ENCODE assay signal across 21 cellular contexts in the genomic region with DNA sequence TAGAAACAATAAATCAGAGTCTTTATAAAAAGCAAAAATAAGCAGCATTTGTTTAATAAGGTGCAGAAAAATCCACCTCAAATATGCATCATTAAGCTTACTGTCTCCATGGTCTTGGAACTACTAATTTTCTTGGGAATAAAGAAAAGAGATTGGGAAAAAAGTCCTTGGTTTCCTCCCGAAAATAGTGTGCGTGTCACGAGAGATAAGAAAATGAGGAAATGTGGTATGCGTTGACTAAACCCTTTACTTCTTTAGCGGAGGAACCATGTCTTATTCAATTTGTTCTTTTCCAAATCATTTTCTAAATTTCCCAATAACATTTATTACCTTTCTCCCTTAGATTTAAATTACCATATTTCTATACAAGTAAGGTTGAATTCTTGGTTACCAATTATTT. TPM values are rescaled to one million over a fixed set of nuclear protein-coding genes. Genes with fewer than 3 reads are reported as not detected.
DNase-seq lines count a peak whose midpoint lies in the region; ATAC-seq, FAIRE-seq and TF ChIP-seq lines count a peak whose summit lies in the region.
"Had no signal": no experiment of that assay in that cellular context is flagged by ENCODE, and none has a peak within 500 bp of the region (broad histone marks: within the 10 kb centered on the region; RNA-seq: fewer than 3 reads in every experiment).

No MANE protein-coding gene starts in this region.

- no peaks in the 10 kb centered on the region for H3K79me2 ChIP-seq in PC-3 (ENCODE audit: low read length)

- H3K4me1 ChIP-seq in BLaER1 (peaks cover 99% of the 10 kb centered on the region), PC-3 (ENCODE audit: insufficient read depth, low read length) (no peaks in the 10 kb centered on the region)

- POLR2A ChIA-PET in PC-3 (lab: Charles Lee; ENCODE audit: unreplicated experiment): no interaction called here

- H3F3A ChIP-seq in PC-3 (ENCODE audit: low read length, unreplicated experiment): no peaks in the 10 kb centered on the region

- no peak for TF ChIP-seq CTCF in endothelial cell (IDR thresholded peaks at IDR 0.05; ENCODE audit: unreplicated experiment)
- no peak for TF ChIP-seq CTCF in PC-3 (conservative IDR thresholded peaks at IDR 0.05; ENCODE audit: low read depth, low read length)

- H4K20me1 ChIP-seq in BLaER1 (no peaks in the 10 kb centered on the region), PC-3 (ENCODE audit: low read length) (no peaks in the 10 kb centered on the region)
- H4K20me1 ChIP-seq: BLaER1 treated with 17β-estradiol and CSF1 and Interleukin-3, amounts not matched to agents 10 nM and 100 nM had no signal

- no peaks in the 10 kb centered on the region for H3K9me3 Mint-ChIP-seq in endothelial cell (ENCODE audit: unreplicated experiment)
- H3K9me3 Mint-ChIP-seq: CD4-positive, alpha-beta T cell; CD8-positive, alpha-beta memory T cell had no signal

- H3K27me3 ChIP-seq in BLaER1 (no peaks in the 10 kb centered on the region), PC-3 (ENCODE audit: low read length) (0 out of 2 replicates have a peak, but pooled peaks cover 9% of the 10 kb centered on the region)
- H3K27me3 ChIP-seq: BLaER1 treated with 17β-estradiol and CSF1 and Interleukin-3, amounts not matched to agents 10 nM and 100 nM had no signal

- H3K9me3 ChIP-seq in BLaER1 (peaks cover 11% of the 10 kb centered on the region; the same call in 1 of the 2 replicates), PC-3 (ENCODE audit: low read length) (no peaks in the 10 kb centered on the region)

- H3K9me2 ChIP-seq in PC-3 (replicated peaks; ENCODE audit: low read length): no peaks in the 10 kb centered on the region

- H3K36me3 ChIP-seq in BLaER1: no peaks in the 10 kb centered on the region
- no peaks in the 10 kb centered on the region for H3K36me3 ChIP-seq in PC-3 (ENCODE audit: low read depth, low read length)
- H3K36me3 ChIP-seq: BLaER1 treated with 17β-estradiol and CSF1 and Interleukin-3, amounts not matched to agents 10 nM and 100 nM had no signal

- CTCF ChIA-PET in PC-3 (lab: Charles Lee): no interaction called here

- H3K27ac ChIP-seq in BLaER1: peak overlapping the region; percentile 91; the same call in 1 of the 2 replicates
- H3K27ac ChIP-seq in PC-3 (ENCODE audit: low read length): no peak overlapping the region
- H3K27ac ChIP-seq: GM23248 had no signal

- FAIRE-seq in GM18507 (lab: Jason Lieb, UNC): peak; percentile 9
- FAIRE-seq: D721Med, GM12878, H1 had no signal

- DNase-seq in GM18507 (ENCODE audit: extremely low spot score, insufficient read length, low read depth) (no peak), OCI-M1 (lab: John Stamatoyannopoulos, UW) (peak; percentile 66), endothelial cell (ENCODE audit: low spot score) (no peak), PC-3 (no peak), NCI-H187 (lab: John Stamatoyannopoulos, UW) (no peak)
- DNase-seq: CD4-positive, alpha-beta T cell; CD8-positive, alpha-beta memory T cell; DMS 273 treated with DMSO at 0.1 percent for 48 hours; DMS79; EL; GDM1; GM23248; H7; HCEC 1CT had no signal

- no peaks in the 10 kb centered on the region for H3K27me3 Mint-ChIP-seq in endothelial cell (ENCODE audit: unreplicated experiment)
- H3K27me3 Mint-ChIP-seq: CD4-positive, alpha-beta T cell had no signal

- peak overlapping the region; percentile 50 for H3K27ac Mint-ChIP-seq in endothelial cell (ENCODE audit: unreplicated experiment)
- H3K27ac Mint-ChIP-seq: B cell; CD14-positive monocyte; CD4-positive, alpha-beta T cell; CD8-positive, alpha-beta memory T cell had no signal

- peaks cover 19% of the 10 kb centered on the region for H3K4me1 Mint-ChIP-seq in endothelial cell (ENCODE audit: unreplicated experiment)

- no peak for ATAC-seq in PC-3
- ATAC-seq: GM12878 had no signal

- H2AFZ ChIP-seq in PC-3 (ENCODE audit: low read length): no peak overlapping the region
- H2AFZ ChIP-seq: GM23248 had no signal

- no peak overlapping the region for H3K9ac ChIP-seq in BLaER1
- no peak overlapping the region for H3K9ac ChIP-seq in PC-3 (ENCODE audit: low read length)
- H3K9ac ChIP-seq: BLaER1 treated with 17β-estradiol and CSF1 and Interleukin-3, amounts not matched to agents 10 nM and 100 nM; GM23248 had no signal

- H3K4me2 ChIP-seq in BLaER1 (no peak overlapping the region), PC-3 (ENCODE audit: low read length) (no peak overlapping the region)

- intact Hi-C loops in PC-3 (cut with micrococcal nuclease): no loop called here

- no TSS peak for BruUV-seq in PC-3 (replicated peaks; lab: Mats Ljungman, UMichigan)

- H3K4me3 Mint-ChIP-seq in endothelial cell (ENCODE audit: unreplicated experiment): no peak overlapping the region
- H3K4me3 Mint-ChIP-seq: B cell; CD4-positive, alpha-beta T cell; CD8-positive, alpha-beta memory T cell had no signal

- H3K4me3 ChIP-seq in BLaER1 (no peak overlapping the region), PC-3 (ENCODE audit: low read length) (no peak overlapping the region)
- H3K4me3 ChIP-seq: GM12878, GM23248 had no signal

- no peaks in the 10 kb centered on the region for H3K36me3 Mint-ChIP-seq in endothelial cell (ENCODE audit: low read depth, unreplicated experiment)
- H3K36me3 Mint-ChIP-seq: CD14-positive monocyte had no signal

RNA-seq across cellular contexts. Expression of gene HBS1L, which starts 54.1 kb away (rescaled TPM):
- total RNA-seq in endothelial cell (ENCODE audit: unreplicated experiment) (93.3 TPM), PC-3 (2014; rRNA removed) (44.9 and 53.2 TPM in 2 replicates)
